In the genomic region with DNA sequence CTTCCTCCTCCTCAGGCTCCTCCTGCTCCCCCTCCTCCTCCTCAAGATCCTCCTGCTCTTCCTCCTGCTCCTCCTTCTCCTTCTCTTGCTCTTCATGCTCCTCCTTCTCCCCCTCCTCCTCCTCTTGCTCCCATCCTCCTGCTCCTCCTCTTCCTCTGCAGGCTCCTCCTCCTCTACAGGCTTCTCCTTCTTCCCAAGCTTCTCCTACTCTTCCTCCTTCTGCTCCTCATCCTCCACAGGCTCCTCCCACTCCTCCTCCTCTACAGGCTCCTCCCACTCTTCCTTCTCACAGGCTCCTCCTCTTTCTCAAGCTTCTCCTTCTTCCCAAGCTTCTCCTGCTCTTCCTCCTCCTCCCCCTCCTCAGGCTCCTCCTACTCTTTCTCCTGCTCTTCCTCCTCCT, we compare ENCODE assay signal across 33 cellular contexts. TPM values are rescaled to one million over a fixed set of nuclear protein-coding genes. Genes with fewer than 3 reads are reported as not detected.
"Had no signal": no experiment of that assay in that cellular context is flagged by ENCODE, and none has a peak within 500 bp of the region (broad histone marks: within the 10 kb centered on the region; RNA-seq: fewer than 3 reads in every experiment).

No MANE protein-coding gene starts in this region.

- H3K27ac Mint-ChIP-seq: activated CD4-positive, alpha-beta T cell treated with anti-CD3 and anti-CD28 coated beads, Interleukin-2, amount 10 ng/mL, durations not matched to agents 24 days and 14 days; activated CD8-positive, alpha-beta T cell treated with anti-CD3 and anti-CD28 coated beads, Interleukin-2, amount 10 ng/mL, durations not matched to agents 7 days and 5 days; activated naive CD4-positive, alpha-beta T cell treated with anti-CD3 and anti-CD28 coated beads for 36 hours; activated naive CD8-positive, alpha-beta T cell treated with anti-CD3 and anti-CD28 coated beads for 36 hours; activated T-cell treated with anti-CD3 and anti-CD28 coated beads, Interleukin-2, amount 50 U/mL, for 24 hours; T-cell had no signal

- H3K4me3 Mint-ChIP-seq: activated CD4-positive, alpha-beta T cell treated with anti-CD3 and anti-CD28 coated beads, Interleukin-2, amount 10 ng/mL, durations not matched to agents 24 days and 14 days; activated CD8-positive, alpha-beta T cell treated with anti-CD3 and anti-CD28 coated beads, Interleukin-2, amount 10 ng/mL, durations not matched to agents 7 days and 5 days; activated naive CD4-positive, alpha-beta T cell treated with anti-CD3 and anti-CD28 coated beads for 36 hours; activated naive CD8-positive, alpha-beta T cell treated with anti-CD3 and anti-CD28 coated beads for 36 hours; activated T-cell treated with anti-CD3 and anti-CD28 coated beads, Interleukin-2, amount 50 U/mL, for 24 hours; T-cell had no signal

- H3K27me3 Mint-ChIP-seq: activated CD4-positive, alpha-beta T cell treated with anti-CD3 and anti-CD28 coated beads, Interleukin-2, amount 10 ng/mL, durations not matched to agents 24 days and 14 days; activated naive CD8-positive, alpha-beta T cell treated with anti-CD3 and anti-CD28 coated beads for 36 hours; activated T-cell treated with anti-CD3 and anti-CD28 coated beads, Interleukin-2, amount 50 U/mL, for 24 hours; T-cell had no signal

- H3K27ac ChIP-seq: adrenal gland, body of pancreas, breast epithelium, Peyer's patch, SJSA1, WERI-Rb-1 had no signal

- H3K9me3 ChIP-seq: adrenal gland, body of pancreas, MG63, SJSA1, SK-N-SH had no signal

- ATAC-seq: activated CD8-positive, alpha-beta T cell treated with anti-CD3 and anti-CD28 coated beads, Interleukin-2, amount 10 ng/mL, durations not matched to agents 7 days and 5 days; body of pancreas; T-cell had no signal

- H3K4me1 Mint-ChIP-seq: activated CD4-positive, alpha-beta T cell treated with anti-CD3 and anti-CD28 coated beads, Interleukin-2, amount 10 ng/mL, durations not matched to agents 24 days and 14 days; activated naive CD8-positive, alpha-beta T cell treated with anti-CD3 and anti-CD28 coated beads for 36 hours had no signal

- H3K27me3 ChIP-seq: body of pancreas, MG63, Peyer's patch had no signal

- H3K4me3 ChIP-seq: adrenal gland, body of pancreas, breast epithelium, MG63, Peyer's patch, SJSA1 had no signal

- H3K36me3 Mint-ChIP-seq: activated naive CD8-positive, alpha-beta T cell treated with anti-CD3 and anti-CD28 coated beads for 36 hours had no signal

- H3K36me3 ChIP-seq: adrenal gland, breast epithelium, MG63, Peyer's patch, SJSA1, WERI-Rb-1 had no signal

- H3K4me1 ChIP-seq: adrenal gland, body of pancreas, breast epithelium, Peyer's patch, SJSA1 had no signal

- DNase-seq: activated CD4-positive, alpha-beta T cell treated with anti-CD3 and anti-CD28 coated beads, Interleukin-2, amount 10 ng/mL, durations not matched to agents 24 days and 14 days; activated CD4-positive, alpha-beta T cell treated with anti-CD3 and anti-CD28 coated beads, Interleukin-2, amount 50 U/mL, for 4 hours; activated CD8-positive, alpha-beta T cell treated with anti-CD3 and anti-CD28 coated beads, Interleukin-2, amount 10 ng/mL, durations not matched to agents 7 days and 5 days; activated gamma-delta T cell treated with Interleukin-2 at 50 U/mL for 16 hours; activated naive CD4-positive, alpha-beta T cell treated with anti-CD3 and anti-CD28 coated beads for 36 hours; activated naive CD8-positive, alpha-beta T cell treated with anti-CD3 and anti-CD28 coated beads for 36 hours; activated T-cell treated with anti-CD3 and anti-CD28 coated beads, Interleukin-2, amount 50 U/mL, for 24 hours; adrenal gland; body of pancreas; Karpas-422; KBM-7; MG63; NCI-H1048; NCI-H1105 treated with DMSO at 0.1 percent for 48 hours; NCI-H1436; NCI-H1694; NCI-H2029; NCI-H345; NCI-H526; NCI-H748 treated with DMSO at 0.1 percent for 48 hours; NK-92 treated with Interleukin-12 subunit alpha and Interleukin-12 subunit beta, amount 100 ng/mL, for 24 hours; PC-3; Peyer's patch; SHP77 treated with DMSO at 0.1 percent for 48 hours; SK-N-SH; T-cell; T-helper 2 cell; T-helper 9 cell; WERI-Rb-1 had no signal

- H3K9me3 Mint-ChIP-seq: activated CD4-positive, alpha-beta T cell treated with anti-CD3 and anti-CD28 coated beads, Interleukin-2, amount 10 ng/mL, durations not matched to agents 24 days and 14 days; activated naive CD4-positive, alpha-beta T cell treated with anti-CD3 and anti-CD28 coated beads for 36 hours; activated naive CD8-positive, alpha-beta T cell treated with anti-CD3 and anti-CD28 coated beads for 36 hours; activated T-cell treated with anti-CD3 and anti-CD28 coated beads, Interleukin-2, amount 50 U/mL, for 24 hours; T-cell had no signal

RNA-seq across cellular contexts. Expression of gene WNT7A, which starts 47.7 kb away (rescaled TPM):
- total RNA-seq: activated CD4-positive, alpha-beta T cell treated with anti-CD3 and anti-CD28 coated beads, Interleukin-2, amount 10 ng/mL, durations not matched to agents 24 days and 14 days; activated CD8-positive, alpha-beta T cell treated with anti-CD3 and anti-CD28 coated beads, Interleukin-2, amount 10 ng/mL, durations not matched to agents 7 days and 5 days; breast epithelium; cardiac septum; NCI-H460; Peyer's patch; SJSA1 had no signal
